In the genomic region with DNA sequence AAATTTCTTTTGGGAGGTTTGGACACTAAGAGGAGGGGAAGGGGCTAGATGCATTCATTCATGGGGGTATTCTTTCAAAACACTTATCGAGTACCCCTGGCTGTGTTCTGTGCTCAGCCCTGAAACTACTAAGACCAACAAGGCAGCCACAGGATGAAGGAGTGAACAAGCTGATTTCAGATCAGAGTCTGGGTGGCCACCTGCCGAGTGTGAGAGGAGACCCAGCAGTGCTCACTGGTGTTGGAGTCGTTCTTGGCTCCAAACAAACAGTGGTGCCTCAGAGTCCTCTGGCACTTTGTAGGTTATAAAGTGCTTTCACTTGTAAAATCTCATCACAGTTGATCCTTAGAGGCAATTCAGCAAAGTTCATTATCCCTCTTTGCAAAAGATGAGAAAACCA, we compare ENCODE assay signal across 29 cellular contexts.
"Had no signal": no experiment of that assay in that cellular context is flagged by ENCODE, and none has a peak within 500 bp of the region (broad histone marks: within the 10 kb centered on the region; RNA-seq: fewer than 3 reads in every experiment).

No MANE protein-coding gene starts in this region.

- H3K4me3 ChIP-seq: ascending aorta had no signal

- ATAC-seq: activated CD4-positive, alpha-beta T cell treated with anti-CD3 and anti-CD28 coated beads for 36 hours; activated CD8-positive, alpha-beta memory T cell treated with anti-CD3 and anti-CD28 coated beads, Interleukin-2, amount 10 ng/mL, durations not matched to agents 7 days and 5 days; activated CD8-positive, alpha-beta T cell treated with anti-CD3 and anti-CD28 coated beads, Interleukin-2, amount 10 ng/mL, durations not matched to agents 7 days and 5 days; activated naive CD4-positive, alpha-beta T cell treated with anti-CD3 and anti-CD28 coated beads, Interleukin-2, amount 50 U/mL, for 72 hours; esophagus mucosa had no signal

- H3K4me1 Mint-ChIP-seq: activated CD4-positive, alpha-beta T cell treated with anti-CD3 and anti-CD28 coated beads for 36 hours; activated CD4-positive, alpha-beta T cell treated with anti-CD3 and anti-CD28 coated beads, Interleukin-2, amount 10 ng/mL, durations not matched to agents 24 days and 14 days; activated CD8-positive, alpha-beta memory T cell treated with anti-CD3 and anti-CD28 coated beads, Interleukin-2, amount 10 ng/mL, durations not matched to agents 7 days and 5 days; activated naive CD4-positive, alpha-beta T cell treated with anti-CD3 and anti-CD28 coated beads, Interleukin-2, amount 10 ng/mL, durations not matched to agents 7 days and 5 days; activated naive CD8-positive, alpha-beta T cell treated with anti-CD3 and anti-CD28 coated beads, Interleukin-2, amount 10 ng/mL, durations not matched to agents 7 days and 5 days; central memory CD8-positive, alpha-beta T cell had no signal

- H3K4me1 ChIP-seq: ascending aorta had no signal

- H3K9me3 ChIP-seq: ascending aorta had no signal

- H3K9me3 Mint-ChIP-seq: activated CD4-positive, alpha-beta memory T cell treated with anti-CD3 and anti-CD28 coated beads for 36 hours; activated CD4-positive, alpha-beta T cell treated with anti-CD3 and anti-CD28 coated beads, Interleukin-2, amount 10 ng/mL, durations not matched to agents 24 days and 14 days; activated naive CD4-positive, alpha-beta T cell treated with anti-CD3 and anti-CD28 coated beads, Interleukin-2, amount 10 ng/mL, durations not matched to agents 7 days and 5 days; activated naive CD4-positive, alpha-beta T cell treated with anti-CD3 and anti-CD28 coated beads, Interleukin-2, amount 50 U/mL, for 72 hours; activated naive CD8-positive, alpha-beta T cell treated with anti-CD3 and anti-CD28 coated beads, Interleukin-2, amount 10 ng/mL, durations not matched to agents 7 days and 5 days; activated T-helper 1 cell treated with anti-CD3 and anti-CD28 coated beads, Interleukin-12 subunit alpha, Interleukin-12 subunit beta, Interleukin-2, Interleukin-4 antibody, amounts not matched to agents 30 ng/mL and 10 ng/mL and 1 ng/mL, durations not matched to agents 14 hours and 24 hours and 36 hours; activated T-helper 2 cell treated with anti-CD3 and anti-CD28 coated beads, Interferon-gamma antibody, Interleukin-2, Interleukin-4, amounts not matched to agents 10 μg/mL and 5 μg/mL and 100 μg/mL, durations not matched to agents 14 hours and 24 hours and 36 hours; central memory CD8-positive, alpha-beta T cell had no signal

- H3K36me3 ChIP-seq: ascending aorta, brain microvascular endothelial cell had no signal

- DNase-seq: activated CD4-positive, alpha-beta memory T cell treated with anti-CD3 and anti-CD28 coated beads for 36 hours; activated CD4-positive, alpha-beta T cell treated with anti-CD3 and anti-CD28 coated beads for 36 hours; activated CD4-positive, alpha-beta T cell treated with anti-CD3 and anti-CD28 coated beads, Interleukin-2, amount 10 ng/mL, durations not matched to agents 24 days and 14 days; activated CD4-positive, CD25-positive, alpha-beta regulatory T cell; activated CD4-positive, CD25-positive, alpha-beta regulatory T cell treated with anti-CD3 and anti-CD28 coated beads, Interleukin-2, amount 50 U/mL, for 72 hours; activated CD8-positive, alpha-beta memory T cell treated with anti-CD3 and anti-CD28 coated beads, Interleukin-2, amount 10 ng/mL, durations not matched to agents 7 days and 5 days; activated CD8-positive, alpha-beta memory T cell treated with anti-CD3 and anti-CD28 coated beads, Interleukin-2, amount 50 U/mL, for 4 hours; activated CD8-positive, alpha-beta T cell treated with anti-CD3 and anti-CD28 coated beads, Interleukin-2, amount 10 ng/mL, durations not matched to agents 7 days and 5 days; activated effector memory CD4-positive, alpha-beta T cell treated with anti-CD3 and anti-CD28 coated beads, Interleukin-2, amount 50 U/mL, for 16 hours; activated naive CD4-positive, alpha-beta T cell treated with anti-CD3 and anti-CD28 coated beads, Interleukin-2, amount 10 ng/mL, durations not matched to agents 7 days and 5 days; activated naive CD8-positive, alpha-beta T cell treated with anti-CD3 and anti-CD28 coated beads, Interleukin-2, amount 10 ng/mL, durations not matched to agents 7 days and 5 days; activated T-cell treated with anti-CD3 and anti-CD28 coated beads, Interleukin-2, amount 50 U/mL, for 1 hour; activated T-cell treated with anti-CD3 and anti-CD28 coated beads, Interleukin-2, amount 50 U/mL, for 48 hours; brain microvascular endothelial cell; cortex of kidney; dermis blood vessel endothelial cell; effector CD4-positive, alpha-beta T cell; foreskin fibroblast; head of caudate nucleus; T-helper 2 cell had no signal

- H3K4me3 Mint-ChIP-seq: activated CD4-positive, alpha-beta memory T cell treated with anti-CD3 and anti-CD28 coated beads for 36 hours; activated CD4-positive, alpha-beta T cell treated with anti-CD3 and anti-CD28 coated beads for 36 hours; activated CD4-positive, alpha-beta T cell treated with anti-CD3 and anti-CD28 coated beads, Interleukin-2, amount 10 ng/mL, durations not matched to agents 24 days and 14 days; activated CD8-positive, alpha-beta memory T cell treated with anti-CD3 and anti-CD28 coated beads, Interleukin-2, amount 10 ng/mL, durations not matched to agents 7 days and 5 days; activated CD8-positive, alpha-beta T cell treated with anti-CD3 and anti-CD28 coated beads, Interleukin-2, amount 10 ng/mL, durations not matched to agents 7 days and 5 days; activated naive CD4-positive, alpha-beta T cell treated with anti-CD3 and anti-CD28 coated beads, Interleukin-2, amount 10 ng/mL, durations not matched to agents 7 days and 5 days; activated naive CD8-positive, alpha-beta T cell treated with anti-CD3 and anti-CD28 coated beads, Interleukin-2, amount 10 ng/mL, durations not matched to agents 7 days and 5 days; activated T-helper 1 cell treated with anti-CD3 and anti-CD28 coated beads, Interleukin-12 subunit alpha, Interleukin-12 subunit beta, Interleukin-2, Interleukin-4 antibody, amounts not matched to agents 30 ng/mL and 10 ng/mL and 1 ng/mL, durations not matched to agents 14 hours and 24 hours and 36 hours; central memory CD8-positive, alpha-beta T cell had no signal

- H3K27ac Mint-ChIP-seq: activated CD4-positive, alpha-beta memory T cell treated with anti-CD3 and anti-CD28 coated beads for 36 hours; activated CD4-positive, alpha-beta T cell treated with anti-CD3 and anti-CD28 coated beads for 36 hours; activated CD4-positive, alpha-beta T cell treated with anti-CD3 and anti-CD28 coated beads, Interleukin-2, amount 10 ng/mL, durations not matched to agents 24 days and 14 days; activated CD8-positive, alpha-beta memory T cell treated with anti-CD3 and anti-CD28 coated beads, Interleukin-2, amount 10 ng/mL, durations not matched to agents 7 days and 5 days; activated CD8-positive, alpha-beta T cell treated with anti-CD3 and anti-CD28 coated beads, Interleukin-2, amount 10 ng/mL, durations not matched to agents 7 days and 5 days; activated naive CD4-positive, alpha-beta T cell treated with anti-CD3 and anti-CD28 coated beads, Interleukin-2, amount 10 ng/mL, durations not matched to agents 7 days and 5 days; activated naive CD4-positive, alpha-beta T cell treated with anti-CD3 and anti-CD28 coated beads, Interleukin-2, amount 50 U/mL, for 72 hours; activated naive CD8-positive, alpha-beta T cell treated with anti-CD3 and anti-CD28 coated beads, Interleukin-2, amount 10 ng/mL, durations not matched to agents 7 days and 5 days; activated T-helper 1 cell treated with anti-CD3 and anti-CD28 coated beads, Interleukin-12 subunit alpha, Interleukin-12 subunit beta, Interleukin-2, Interleukin-4 antibody, amounts not matched to agents 30 ng/mL and 10 ng/mL and 1 ng/mL, durations not matched to agents 14 hours and 24 hours and 36 hours; activated T-helper 2 cell treated with anti-CD3 and anti-CD28 coated beads, Interferon-gamma antibody, Interleukin-2, Interleukin-4, amounts not matched to agents 10 μg/mL and 5 μg/mL and 100 μg/mL, durations not matched to agents 14 hours and 24 hours and 36 hours had no signal

- H3K36me3 Mint-ChIP-seq: activated CD4-positive, alpha-beta memory T cell treated with anti-CD3 and anti-CD28 coated beads for 36 hours; activated CD8-positive, alpha-beta memory T cell treated with anti-CD3 and anti-CD28 coated beads, Interleukin-2, amount 10 ng/mL, durations not matched to agents 7 days and 5 days; activated naive CD4-positive, alpha-beta T cell treated with anti-CD3 and anti-CD28 coated beads, Interleukin-2, amount 10 ng/mL, durations not matched to agents 7 days and 5 days; activated naive CD4-positive, alpha-beta T cell treated with anti-CD3 and anti-CD28 coated beads, Interleukin-2, amount 50 U/mL, for 72 hours; activated naive CD8-positive, alpha-beta T cell treated with anti-CD3 and anti-CD28 coated beads, Interleukin-2, amount 10 ng/mL, durations not matched to agents 7 days and 5 days had no signal

- H3K27me3 ChIP-seq: ascending aorta, brain microvascular endothelial cell had no signal

- H3K27ac ChIP-seq: ascending aorta, brain microvascular endothelial cell had no signal

- FAIRE-seq: bronchial epithelial cell, colon, frontal cortex had no signal
